8 cellular contexts compared by ENCODE assay signal in the genomic region with DNA sequence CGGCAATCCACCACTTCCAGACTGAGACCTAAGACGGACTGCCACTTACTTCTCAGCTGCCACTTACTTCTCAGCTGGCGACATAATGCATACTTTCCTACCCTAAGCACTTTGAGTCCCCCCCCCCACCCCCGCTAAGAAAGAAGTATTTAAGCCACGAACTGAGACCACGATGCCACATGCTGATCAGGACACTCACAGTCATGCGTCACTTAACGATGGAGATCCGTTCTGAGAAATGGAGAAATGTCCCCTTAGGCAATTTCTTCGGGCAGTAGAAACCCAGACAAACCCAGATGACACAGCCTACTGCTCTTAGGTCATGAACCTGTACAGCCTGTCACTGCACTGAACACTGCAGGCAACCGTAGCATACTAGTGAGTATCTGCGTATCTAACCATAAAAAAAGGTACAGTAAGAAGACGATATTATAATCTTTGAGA. TPM values are rescaled to one million over a fixed set of nuclear protein-coding genes. Genes with fewer than 3 reads are reported as not detected.
DNase-seq lines count a peak whose midpoint lies in the region; ATAC-seq and TF ChIP-seq lines count a peak whose summit lies in the region.

No MANE protein-coding gene starts in this region.

- no peaks in the 10 kb centered on the region; the same call in 1 of the 2 replicates for H3K9me3 ChIP-seq in AG04450 (ENCODE audit: control insufficient read depth, insufficient read depth, low read length)
- H3K9me3 ChIP-seq in Peyer's patch: no peaks in the 10 kb centered on the region
- no peaks in the 10 kb centered on the region for H3K9me3 ChIP-seq in heart left ventricle

- intact Hi-C loops in heart left ventricle (cut with DNase I): loop anchor here in 5 of 10 donors (1.0 to 10.0 kb wide), 5 partner anchors 16 to 121 kb away; no protein-coding TSS in a partner anchor

- CTCF ChIA-PET in AG04450 (lab: Charles Lee): interaction anchor here (1.5 kb wide), 1 partner anchor 96 kb away, joined by 6 read pairs; no protein-coding TSS in a partner anchor

- H3K4me1 ChIP-seq in Peyer's patch (peaks cover 0 to 47% (median 12%) of the 10 kb centered on the region in 4 donors), heart left ventricle (peaks cover 11 to 87% (median 60%) of the 10 kb centered on the region in 12 donors)

- TF ChIP-seq POLR2A in Peyer's patch (IDR thresholded peaks at IDR 0.05) (no peak), heart left ventricle (IDR thresholded peaks at IDR 0.05) (no peak)

- peaks cover 13% of the 10 kb centered on the region for H3K36me3 Mint-ChIP-seq in activated naive CD8-positive, alpha-beta T cell treated with anti-CD3 and anti-CD28 coated beads, Interleukin-2, amount 50 U/mL, for 24 hours (ENCODE audit: low read depth)
- no peaks in the 10 kb centered on the region for H3K36me3 Mint-ChIP-seq in progenitor cell of endocrine pancreas (ENCODE audit: insufficient read depth)

- 0 to 2% (median 1%) methylated on average over 13 of the region's 13 CpGs for WGBS in heart left ventricle, 4 donors

- no peaks in the 10 kb centered on the region for H3K9me3 Mint-ChIP-seq in activated naive CD8-positive, alpha-beta T cell treated with anti-CD3 and anti-CD28 coated beads, Interleukin-2, amount 50 U/mL, for 24 hours
- H3K9me3 Mint-ChIP-seq in progenitor cell of endocrine pancreas (ENCODE audit: low read depth): no peaks in the 10 kb centered on the region

- peak overlapping the region; percentile 71 for H3K27ac ChIP-seq in AG04450 (ENCODE audit: low read depth, low read length)
- peak overlapping the region; percentile 98 to 99 (median 99) for H3K27ac ChIP-seq in Peyer's patch
- H3K27ac ChIP-seq in heart left ventricle: peak overlapping the region; percentile 96 to 100 (median 99)

- H3K4me1 Mint-ChIP-seq in activated naive CD8-positive, alpha-beta T cell treated with anti-CD3 and anti-CD28 coated beads, Interleukin-2, amount 50 U/mL, for 24 hours: peaks cover 66% of the 10 kb centered on the region
- H3K4me1 Mint-ChIP-seq in progenitor cell of endocrine pancreas (ENCODE audit: low read depth): peaks cover 17% of the 10 kb centered on the region

- DNase-seq in AG04450 (ENCODE audit: low read depth, low spot score) (no peak), Peyer's patch (peak in 2 of 3 donors; percentile 59 to 75), heart left ventricle (peak in 2 of 5 donors; percentile 27 to 32), progenitor cell of endocrine pancreas (ENCODE audit: low spot score, unreplicated experiment) (no peak), NCI-H2196 treated with DMSO at 0.1 percent for 48 hours (lab: John Stamatoyannopoulos, UW; ENCODE audit: unreplicated experiment) (no peak)
- peak; percentile 37 for DNase-seq in activated naive CD8-positive, alpha-beta T cell treated with anti-CD3 and anti-CD28 coated beads, Interleukin-2, amount 50 U/mL, for 24 hours

- H3K4me3 Mint-ChIP-seq in activated naive CD8-positive, alpha-beta T cell treated with anti-CD3 and anti-CD28 coated beads, Interleukin-2, amount 50 U/mL, for 24 hours: peak overlapping the region; percentile 100
- peak overlapping the region; percentile 90 for H3K4me3 Mint-ChIP-seq in progenitor cell of endocrine pancreas (ENCODE audit: low read depth)

- H3K27ac Mint-ChIP-seq in activated naive CD8-positive, alpha-beta T cell treated with anti-CD3 and anti-CD28 coated beads, Interleukin-2, amount 50 U/mL, for 24 hours: peak overlapping the region; percentile 99
- peak overlapping the region; percentile 96 for H3K27ac Mint-ChIP-seq in progenitor cell of endocrine pancreas

- POLR2A ChIA-PET in AG04450 (lab: Yijun Ruan, JAX): no interaction called here

- no peaks in the 10 kb centered on the region for H3K27me3 ChIP-seq in AG04450 (ENCODE audit: control insufficient read depth, insufficient read depth, low read length)
- no peaks in the 10 kb centered on the region for H3K27me3 ChIP-seq in Peyer's patch
- H3K27me3 ChIP-seq in heart left ventricle: no peaks in the 10 kb centered on the region

- ATAC-seq in GM18508 (IDR thresholded peaks at IDR 0.05; ENCODE audit: insufficient read depth, unreplicated experiment) (peak; percentile 35), HG03108 (IDR thresholded peaks at IDR 0.05; ENCODE audit: unreplicated experiment) (peak; percentile 33), heart left ventricle (peak; percentile 25 to 64 (median 62))
- ATAC-seq in activated naive CD8-positive, alpha-beta T cell treated with anti-CD3 and anti-CD28 coated beads, Interleukin-2, amount 50 U/mL, for 24 hours: peak; percentile 83

- H3K36me3 ChIP-seq in Peyer's patch (no peaks in the 10 kb centered on the region), heart left ventricle (peaks cover 0 to 11% (median 0%) of the 10 kb centered on the region in 9 donors)

- no peak for TF ChIP-seq CTCF in AG04450 (IDR thresholded peaks at IDR 0.05; ENCODE audit: low read depth, low read length)
- TF ChIP-seq CTCF in Peyer's patch (IDR thresholded peaks at IDR 0.05): no peak
- TF ChIP-seq CTCF in heart left ventricle (IDR thresholded peaks at IDR 0.05): no peak
- TF ChIP-seq CTCF in progenitor cell of endocrine pancreas (IDR thresholded peaks at IDR 0.05; ENCODE audit: unreplicated experiment): no peak

- H3K27me3 Mint-ChIP-seq in activated naive CD8-positive, alpha-beta T cell treated with anti-CD3 and anti-CD28 coated beads, Interleukin-2, amount 50 U/mL, for 24 hours: no peaks in the 10 kb centered on the region
- H3K27me3 Mint-ChIP-seq in progenitor cell of endocrine pancreas: no peaks in the 10 kb centered on the region

- H3K4me3 ChIP-seq in AG04450 (ENCODE audit: low read depth, low read length) (peak overlapping the region; percentile 96), Peyer's patch (peak overlapping the region; percentile 68 to 93 (median 84)), heart left ventricle (peak overlapping the region; percentile 73 to 98 (median 84))

RNA-seq across cellular contexts. Expression of a gene that starts 0.7 kb away (rescaled TPM):
- polyA plus RNA-seq in AG04450 (2011; rRNA removed) (28.4 and 36.3 TPM in 2 replicates), heart left ventricle (10 to 100 TPM; 75.4 to 90.9 TPM)
- 19.5 and 22.7 TPM in 2 replicates for polyA minus RNA-seq in AG04450 (2011; rRNA and poly(A)+ RNA removed)
- total RNA-seq in Peyer's patch (100 to 1,000 TPM in 1 of 4 donors, 10 to 100 TPM in 3; 44.6 to 136 (median 75.6) TPM), heart left ventricle (100 to 1,000 TPM in 3 of 9 donors, 10 to 100 TPM in 6; 68.6 to 152 (median 79.2) TPM), progenitor cell of endocrine pancreas (29.4 and 31.0 TPM in 2 replicates)

RNA-seq across cellular contexts. Expression of a gene that starts 45.1 kb away (rescaled TPM):
- not detected in 2 replicates for polyA plus RNA-seq in AG04450 (2011; rRNA removed)
- polyA minus RNA-seq in AG04450 (2011; rRNA and poly(A)+ RNA removed): not detected in 2 replicates
- total RNA-seq in Peyer's patch: not detected
- under 1 TPM in 1 of 9 donors, not detected in 8; 0.21 TPM for total RNA-seq in heart left ventricle
- under 1 TPM in 1 of 2 donors, not detected in 1; 0.03 TPM for polyA plus RNA-seq in heart left ventricle
- not detected in 2 replicates for total RNA-seq in progenitor cell of endocrine pancreas

Comparison
In these comparisons a context has a peak if more than half of its experiments do, and no peak if none do; other contexts are left out.
1. DNase-seq: peak in Peyer's patch (2 of 3) and activated naive CD8-positive, alpha-beta T cell treated with anti-CD3 and anti-CD28 coated beads, Interleukin-2, amount 50 U/mL, for 24 hours (single experiment); none in AG04450 (single experiment), progenitor cell of endocrine pancreas (single experiment) and NCI-H2196 treated with DMSO at 0.1 percent for 48 hours (single experiment).
2. ATAC-seq: peak in every context shown above with its lines; median percentile 83 in activated naive CD8-positive, alpha-beta T cell treated with anti-CD3 and anti-CD28 coated beads, Interleukin-2, amount 50 U/mL, for 24 hours; 62 in heart left ventricle; 35 in GM18508; 33 in HG03108.
3. Peak in every context shown above with its lines, with median percentiles within 50 percentile points of each other: H3K27ac ChIP-seq and H3K4me3 ChIP-seq.